ENCODE assay signal across 8 cellular contexts in the genomic region with DNA sequence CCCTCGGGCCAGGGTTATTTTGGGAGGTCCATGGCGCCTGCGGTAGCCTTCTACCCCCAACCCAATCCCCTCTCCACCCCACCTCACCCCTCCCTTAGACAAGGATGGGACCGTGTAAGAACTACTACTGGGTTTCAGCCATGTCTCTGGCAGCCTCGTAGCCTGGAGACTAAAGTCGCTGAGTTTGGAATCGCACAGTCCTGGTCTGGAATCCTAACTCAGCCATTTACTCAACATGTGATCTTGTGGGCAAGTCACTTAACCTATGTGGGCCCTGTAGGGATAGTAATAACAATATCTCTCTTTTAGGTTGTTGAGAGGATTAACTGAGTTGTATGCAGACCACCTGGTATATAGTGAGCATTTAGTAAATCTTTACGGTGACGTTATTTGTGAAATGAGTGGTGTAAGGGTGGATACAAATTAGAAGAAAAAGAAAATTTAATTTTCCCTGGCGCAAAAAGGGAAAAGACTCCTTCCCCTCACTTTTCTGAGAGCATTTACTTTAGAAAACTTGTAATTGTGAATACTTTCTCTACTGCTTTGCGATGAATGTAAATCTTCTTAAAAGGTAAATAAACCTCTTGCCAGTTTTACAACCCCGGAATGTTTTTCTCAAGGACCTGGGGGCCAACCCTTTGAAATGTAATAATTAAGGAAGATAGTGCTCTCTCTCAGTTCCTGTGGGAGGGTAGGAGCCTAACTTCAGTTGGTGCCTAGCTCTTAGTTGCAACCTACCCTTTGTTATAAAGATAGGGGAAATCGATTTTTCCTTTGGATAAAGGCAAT. TPM values are rescaled to one million over a fixed set of nuclear protein-coding genes. Genes with fewer than 3 reads are reported as not detected.
A peak's percentile ranks its signal among the peaks of the same experiment; 100 is the strongest.
DNase-seq lines count a peak whose midpoint lies in the region; ATAC-seq and TF ChIP-seq lines count a peak whose summit lies in the region.

No MANE protein-coding gene starts in this region.

- H3K4me1 ChIP-seq in OCI-LY1 (ENCODE audit: insufficient read depth, low read length, severe bottlenecking) = peaks cover 15% of the 10 kb centered on the region
- H3K4me1 ChIP-seq in naive thymus-derived CD4-positive, alpha-beta T cell (ENCODE audit: control insufficient read depth in 2 of 2, insufficient read depth in 2 of 2, low read length in 2 of 2) = peaks cover 7 to 13% of the 10 kb centered on the region in 2 donors

- CTCF ChIA-PET in activated naive CD4-positive, alpha-beta T cell treated with anti-CD3 and anti-CD28 coated beads for 36 hours (lab: Charles Lee) = interaction anchor here (1.3 kb wide), 1 partner anchor 18 kb away, joined by 3 read pairs; no protein-coding TSS in a partner anchor
- CTCF ChIA-PET in naive thymus-derived CD4-positive, alpha-beta T cell (lab: Charles Lee) = no interaction called here

- peak; percentile 42 for DNase-seq in activated naive CD4-positive, alpha-beta T cell treated with anti-CD3 and anti-CD28 coated beads for 36 hours
- DNase-seq in activated naive CD4-positive, alpha-beta T cell treated with anti-CD3 and anti-CD28 coated beads, Interleukin-2, amount 50 U/mL, for 16 hours = no peak
- DNase-seq in endothelial cell (ENCODE audit: low spot score) (no peak), inferior parietal cortex (ENCODE audit: extremely low spot score) (no peak)
- no peak for DNase-seq in naive thymus-derived CD4-positive, alpha-beta T cell

- peaks cover 4% of the 10 kb centered on the region; the same call in 1 of the 2 replicates for H3K9me3 ChIP-seq in OCI-LY1 (ENCODE audit: low read length)
- no peaks in the 10 kb centered on the region for H3K9me3 ChIP-seq in naive thymus-derived CD4-positive, alpha-beta T cell (ENCODE audit: control insufficient read depth in 2 of 3, low read length in 3 of 3)

- peaks cover 25% of the 10 kb centered on the region for H3K36me3 ChIP-seq in OCI-LY1 (ENCODE audit: insufficient read depth, low read length)
- peaks cover 7 to 31% (median 12%) of the 10 kb centered on the region in 3 experiments for H3K36me3 ChIP-seq in naive thymus-derived CD4-positive, alpha-beta T cell (ENCODE audit: control insufficient read depth in 2 of 3, insufficient read depth in 3 of 3, low read length in 3 of 3)

- peak overlapping the region; percentile 97 for H3K27ac Mint-ChIP-seq in activated naive CD4-positive, alpha-beta T cell treated with anti-CD3 and anti-CD28 coated beads for 36 hours
- H3K27ac Mint-ChIP-seq in endothelial cell (ENCODE audit: unreplicated experiment) = peak overlapping the region; percentile 98
- H3K27ac Mint-ChIP-seq in naive thymus-derived CD4-positive, alpha-beta T cell = peak overlapping the region; percentile 90 to 99 (median 98)

- H3K9me2 ChIP-seq in OCI-LY1 (ENCODE audit: low read depth, low read length) = no peaks in the 10 kb centered on the region

- H3K27me3 ChIP-seq in OCI-LY1 (ENCODE audit: insufficient read depth, low read length) = no peaks in the 10 kb centered on the region
- H3K27me3 ChIP-seq in naive thymus-derived CD4-positive, alpha-beta T cell (ENCODE audit: control insufficient read depth in 2 of 2, insufficient read depth in 2 of 2, low read length in 2 of 2) = no peaks in the 10 kb centered on the region

- H3K4me1 Mint-ChIP-seq in activated naive CD4-positive, alpha-beta T cell treated with anti-CD3 and anti-CD28 coated beads for 36 hours (ENCODE audit: low read depth) = peaks cover 21% of the 10 kb centered on the region
- peaks cover 25% of the 10 kb centered on the region for H3K4me1 Mint-ChIP-seq in endothelial cell (ENCODE audit: unreplicated experiment)
- H3K4me1 Mint-ChIP-seq in naive thymus-derived CD4-positive, alpha-beta T cell = peaks cover 12 to 46% (median 36%) of the 10 kb centered on the region in 7 donors

- intact Hi-C loops in activated naive CD4-positive, alpha-beta T cell treated with anti-CD3 and anti-CD28 coated beads for 36 hours (cut with micrococcal nuclease) = loop anchor here (1.0 to 5.0 kb wide), 4 partner anchors 14 to 1228 kb away; a partner anchor contains a TSS
- intact Hi-C loops in naive thymus-derived CD4-positive, alpha-beta T cell (cut with micrococcal nuclease) = loop anchor here (1.0 to 10.0 kb wide), 11 partner anchors 14 to 1228 kb away; a partner anchor contains a TSS

- no peaks in the 10 kb centered on the region for H4K20me1 ChIP-seq in OCI-LY1 (ENCODE audit: insufficient read depth, low read length)

- H3K4me3 ChIP-seq in OCI-LY1 (ENCODE audit: low read depth, low read length, poor library complexity, severe bottlenecking) = peak overlapping the region; percentile 98
- peak overlapping the region; percentile 85 for H3K4me3 ChIP-seq in naive thymus-derived CD4-positive, alpha-beta T cell (ENCODE audit: low read length)

- H3K4me2 ChIP-seq in OCI-LY1 (ENCODE audit: low read length) = peak overlapping the region; percentile 81

- H2AFZ ChIP-seq in OCI-LY1 (ENCODE audit: low read length) = no peak overlapping the region

- no peaks in the 10 kb centered on the region for H3K9me3 Mint-ChIP-seq in activated naive CD4-positive, alpha-beta T cell treated with anti-CD3 and anti-CD28 coated beads for 36 hours
- H3K9me3 Mint-ChIP-seq in endothelial cell (ENCODE audit: unreplicated experiment) = no peaks in the 10 kb centered on the region
- H3K9me3 Mint-ChIP-seq in naive thymus-derived CD4-positive, alpha-beta T cell = no peaks in the 10 kb centered on the region

- no peaks in the 10 kb centered on the region for H3K27me3 Mint-ChIP-seq in activated naive CD4-positive, alpha-beta T cell treated with anti-CD3 and anti-CD28 coated beads for 36 hours (ENCODE audit: low read depth)
- peaks cover 18% of the 10 kb centered on the region for H3K27me3 Mint-ChIP-seq in endothelial cell (ENCODE audit: unreplicated experiment)
- H3K27me3 Mint-ChIP-seq in naive thymus-derived CD4-positive, alpha-beta T cell = no peaks in the 10 kb centered on the region

- POLR2A ChIA-PET in naive thymus-derived CD4-positive, alpha-beta T cell (lab: Charles Lee) = interaction anchor here (0.6 to 2.9 kb wide), 10 partner anchors 11 to 1272 kb away, joined by 3 to 28 read pairs (median 6); a partner anchor contains a TSS

- H3K4me3 Mint-ChIP-seq in activated naive CD4-positive, alpha-beta T cell treated with anti-CD3 and anti-CD28 coated beads for 36 hours = peak overlapping the region; percentile 99
- H3K4me3 Mint-ChIP-seq in endothelial cell (ENCODE audit: unreplicated experiment) = peak overlapping the region; percentile 100
- peak overlapping the region; percentile 86 to 100 (median 97) for H3K4me3 Mint-ChIP-seq in naive thymus-derived CD4-positive, alpha-beta T cell

- peak overlapping the region; percentile 57 for H3K27ac ChIP-seq in OCI-LY1 (ENCODE audit: low read depth, low read length, poor library complexity, severe bottlenecking)
- H3K27ac ChIP-seq in naive thymus-derived CD4-positive, alpha-beta T cell (ENCODE audit: low read depth, low read length) = peak overlapping the region; percentile 91

- TF ChIP-seq CTCF in OCI-LY1 (IDR thresholded peaks at IDR 0.05; ENCODE audit: low read length) (no peak), endothelial cell (IDR thresholded peaks at IDR 0.05; ENCODE audit: unreplicated experiment) (no peak)

- no peaks in the 10 kb centered on the region for H3F3A ChIP-seq in OCI-LY1 (ENCODE audit: insufficient read depth, low read length)

- H3K79me2 ChIP-seq in OCI-LY1 (ENCODE audit: insufficient read depth, low read length) = no peaks in the 10 kb centered on the region

- peaks cover 21% of the 10 kb centered on the region for H3K36me3 Mint-ChIP-seq in activated naive CD4-positive, alpha-beta T cell treated with anti-CD3 and anti-CD28 coated beads for 36 hours (ENCODE audit: low read depth)
- peaks cover 20% of the 10 kb centered on the region for H3K36me3 Mint-ChIP-seq in endothelial cell (ENCODE audit: low read depth, unreplicated experiment)
- peaks cover 5 to 19% (median 12%) of the 10 kb centered on the region in 5 donors for H3K36me3 Mint-ChIP-seq in naive thymus-derived CD4-positive, alpha-beta T cell

- ATAC-seq in HG03045 (IDR thresholded peaks at IDR 0.05; ENCODE audit: unreplicated experiment) (peak; percentile 27), HG02970 (IDR thresholded peaks at IDR 0.05; ENCODE audit: low FRiP score, unreplicated experiment) (no peak)
- peak; percentile 64 for ATAC-seq in naive thymus-derived CD4-positive, alpha-beta T cell

- peak overlapping the region; percentile 96 for H3K9ac ChIP-seq in OCI-LY1 (ENCODE audit: low read length)

RNA-seq across cellular contexts. Expression of a gene that starts 0.6 kb away (rescaled TPM):
- total RNA-seq in activated naive CD4-positive, alpha-beta T cell treated with anti-CD3 and anti-CD28 coated beads for 36 hours = 100 to 1,000 TPM; 122 to 141 TPM
- 78.8 TPM for total RNA-seq in endothelial cell (ENCODE audit: unreplicated experiment)
- 10 to 100 TPM; 30.2 to 84.0 (median 36.3) TPM for total RNA-seq in naive thymus-derived CD4-positive, alpha-beta T cell
- 10 to 100 TPM; 86.2 to 86.5 TPM for polyA plus RNA-seq in naive thymus-derived CD4-positive, alpha-beta T cell

RNA-seq across cellular contexts. Expression of a gene that starts 14.5 kb away (rescaled TPM):
- total RNA-seq in activated naive CD4-positive, alpha-beta T cell treated with anti-CD3 and anti-CD28 coated beads for 36 hours = 1 to 10 TPM; 2.2 to 2.6 TPM
- total RNA-seq in endothelial cell (ENCODE audit: unreplicated experiment) = 5.1 TPM
- total RNA-seq in naive thymus-derived CD4-positive, alpha-beta T cell = 1 to 10 TPM in 2 of 5 experiments, under 1 TPM in 3; 0.65 to 2.0 (median 0.93) TPM
- 1 to 10 TPM; 1.3 to 1.4 TPM for polyA plus RNA-seq in naive thymus-derived CD4-positive, alpha-beta T cell

RNA-seq across cellular contexts. Expression of a gene that starts 17.9 kb away (rescaled TPM):
- total RNA-seq in activated naive CD4-positive, alpha-beta T cell treated with anti-CD3 and anti-CD28 coated beads for 36 hours = under 1 TPM; 0.19 to 0.25 TPM
- total RNA-seq in endothelial cell (ENCODE audit: unreplicated experiment) = 1.4 TPM
- total RNA-seq in naive thymus-derived CD4-positive, alpha-beta T cell = 100 to 1,000 TPM in 1 of 5 experiments, 10 to 100 TPM in 1, 1 to 10 TPM in 2, under 1 TPM in 1; 0.80 to 182 (median 1.3) TPM
- under 1 TPM; 0.14 to 0.21 TPM for polyA plus RNA-seq in naive thymus-derived CD4-positive, alpha-beta T cell
